In the genomic region with DNA sequence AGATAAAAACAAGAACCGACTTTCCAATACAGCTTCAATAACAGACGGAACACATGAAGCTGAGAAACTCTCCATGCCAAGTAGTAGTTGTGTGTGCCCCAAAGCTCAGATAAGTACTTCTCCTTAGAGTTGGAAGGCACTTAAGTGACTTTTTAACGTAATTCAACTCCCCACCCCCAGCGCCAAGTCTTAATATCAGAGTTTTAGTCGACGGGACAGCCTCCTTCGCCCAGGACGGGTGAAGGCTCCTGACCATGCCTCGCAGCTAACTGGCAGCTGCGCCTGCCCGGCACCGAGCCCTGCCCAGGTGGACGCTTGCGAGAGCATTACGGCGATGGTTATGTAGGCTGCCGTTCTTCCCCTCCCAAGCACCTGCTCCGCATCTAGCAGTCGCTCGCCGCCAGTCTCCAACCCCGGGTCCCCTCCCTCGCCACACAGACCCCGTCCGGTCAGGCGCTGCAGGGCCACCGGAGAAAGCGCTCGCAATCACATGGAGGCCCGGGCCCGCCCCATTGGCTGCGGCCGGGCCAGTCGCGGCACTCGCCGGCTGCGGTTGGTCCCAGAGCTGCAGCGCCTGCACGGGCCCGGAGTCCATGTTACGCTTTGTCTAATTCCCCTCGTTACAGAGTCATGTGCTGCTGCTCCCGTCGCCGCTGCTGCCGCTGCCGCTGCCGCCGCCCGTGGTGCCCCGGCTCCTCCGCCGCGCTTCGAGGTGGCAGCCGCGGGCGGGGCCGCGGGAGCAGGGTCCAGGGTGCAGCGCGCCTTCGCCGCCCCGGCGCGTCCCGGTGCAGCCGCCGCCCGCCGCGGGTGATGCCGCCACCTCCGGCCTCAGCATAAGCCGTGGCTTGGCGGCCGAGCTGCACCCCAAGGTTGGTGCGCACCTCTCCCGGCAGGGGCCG, we compare ENCODE assay signal across 1 cellular context.
A peak's percentile ranks its signal among the peaks of the same experiment; 100 is the strongest.
TF ChIP-seq lines count a peak whose summit lies in the region.

LRRC8D (plus strand) TSS at position 610 of the 899 bp plus-strand sequence. CDS start 112,037 bp downstream, outside the sequence.

TF ChIP-seq in WTC11, 78 proteins besides CTCF, POLR2A, EP300 and RAD21 (continued from another document):
- TF ChIP-seq AFF4 (CRISPR knock-in tag; IDR thresholded peaks at IDR 0.05; ENCODE audit: borderline replicate concordance): no peak
- no peak; the same call in 1 of the 2 replicates for TF ChIP-seq ESRRA (CRISPR knock-in tag; IDR thresholded peaks at IDR 0.05; ENCODE audit: borderline replicate concordance)
- peak; percentile 52; the same call in 1 of the 2 replicates for TF ChIP-seq TEAD1 (CRISPR knock-in tag; IDR thresholded peaks at IDR 0.05)
- no peak for TF ChIP-seq ZNF416 (CRISPR knock-in tag; IDR thresholded peaks at IDR 0.05)
- TF ChIP-seq ZNF263 (CRISPR knock-in tag; IDR thresholded peaks at IDR 0.05; ENCODE audit: low read depth): no peak; the same call in 1 of the 2 replicates
- TF ChIP-seq KAT7 (CRISPR knock-in tag; IDR thresholded peaks at IDR 0.05; ENCODE audit: borderline replicate concordance): 0 out of 2 replicates have a peak, but pooled peaks have one; percentile 67
- no peak for TF ChIP-seq NR3C1 (CRISPR knock-in tag; conservative IDR thresholded peaks at IDR 0.05; ENCODE audit: low read depth)
- peak; percentile 74; the same call in 1 of the 2 replicates for TF ChIP-seq ZNF671 (CRISPR knock-in tag; IDR thresholded peaks at IDR 0.05)
- TF ChIP-seq, protein P1, sequence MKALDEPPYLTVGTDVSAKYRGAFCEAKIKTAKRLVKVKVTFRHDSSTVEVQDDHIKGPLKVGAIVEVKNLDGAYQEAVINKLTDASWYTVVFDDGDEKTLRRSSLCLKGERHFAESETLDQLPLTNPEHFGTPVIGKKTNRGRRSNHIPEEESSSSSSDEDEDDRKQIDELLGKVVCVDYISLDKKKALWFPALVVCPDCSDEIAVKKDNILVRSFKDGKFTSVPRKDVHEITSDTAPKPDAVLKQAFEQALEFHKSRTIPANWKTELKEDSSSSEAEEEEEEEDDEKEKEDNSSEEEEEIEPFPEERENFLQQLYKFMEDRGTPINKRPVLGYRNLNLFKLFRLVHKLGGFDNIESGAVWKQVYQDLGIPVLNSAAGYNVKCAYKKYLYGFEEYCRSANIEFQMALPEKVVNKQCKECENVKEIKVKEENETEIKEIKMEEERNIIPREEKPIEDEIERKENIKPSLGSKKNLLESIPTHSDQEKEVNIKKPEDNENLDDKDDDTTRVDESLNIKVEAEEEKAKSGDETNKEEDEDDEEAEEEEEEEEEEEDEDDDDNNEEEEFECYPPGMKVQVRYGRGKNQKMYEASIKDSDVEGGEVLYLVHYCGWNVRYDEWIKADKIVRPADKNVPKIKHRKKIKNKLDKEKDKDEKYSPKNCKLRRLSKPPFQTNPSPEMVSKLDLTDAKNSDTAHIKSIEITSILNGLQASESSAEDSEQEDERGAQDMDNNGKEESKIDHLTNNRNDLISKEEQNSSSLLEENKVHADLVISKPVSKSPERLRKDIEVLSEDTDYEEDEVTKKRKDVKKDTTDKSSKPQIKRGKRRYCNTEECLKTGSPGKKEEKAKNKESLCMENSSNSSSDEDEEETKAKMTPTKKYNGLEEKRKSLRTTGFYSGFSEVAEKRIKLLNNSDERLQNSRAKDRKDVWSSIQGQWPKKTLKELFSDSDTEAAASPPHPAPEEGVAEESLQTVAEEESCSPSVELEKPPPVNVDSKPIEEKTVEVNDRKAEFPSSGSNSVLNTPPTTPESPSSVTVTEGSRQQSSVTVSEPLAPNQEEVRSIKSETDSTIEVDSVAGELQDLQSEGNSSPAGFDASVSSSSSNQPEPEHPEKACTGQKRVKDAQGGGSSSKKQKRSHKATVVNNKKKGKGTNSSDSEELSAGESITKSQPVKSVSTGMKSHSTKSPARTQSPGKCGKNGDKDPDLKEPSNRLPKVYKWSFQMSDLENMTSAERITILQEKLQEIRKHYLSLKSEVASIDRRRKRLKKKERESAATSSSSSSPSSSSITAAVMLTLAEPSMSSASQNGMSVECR (CRISPR knock-in tag; IDR thresholded peaks at IDR 0.05; ENCODE audit: borderline replicate concordance): peak; percentile 64; the same call in 1 of the 2 replicates
